ENCODE assay signal across 12 cellular contexts in the genomic region with DNA sequence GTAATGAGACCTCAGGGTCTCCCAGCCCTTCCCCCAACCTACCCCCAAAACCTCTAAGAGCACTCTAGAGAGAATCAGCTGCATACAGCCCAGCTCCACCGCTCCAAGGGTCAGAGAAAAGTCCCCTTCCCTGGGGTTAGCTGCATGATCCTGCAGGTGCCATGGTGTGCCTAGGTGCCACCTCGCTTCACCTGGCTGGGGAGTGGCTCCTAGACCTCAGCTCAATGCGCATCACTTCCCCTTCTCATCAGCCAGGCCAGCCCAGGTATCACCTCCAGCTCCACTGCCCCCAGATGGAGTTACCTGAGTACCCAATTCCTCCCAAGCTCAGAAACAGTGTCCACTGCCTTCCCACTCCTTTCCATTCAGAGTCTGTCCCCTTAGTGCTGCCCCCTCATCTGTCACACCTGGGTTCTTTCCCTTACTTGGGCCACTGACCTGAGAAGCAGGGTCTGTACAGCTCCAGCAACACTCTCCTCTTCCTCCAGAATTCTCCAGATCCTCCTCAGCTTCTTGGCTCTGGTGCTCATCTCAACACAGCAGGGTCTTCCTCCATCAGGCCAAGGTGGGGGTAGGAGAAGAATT. TPM values are rescaled to one million over a fixed set of nuclear protein-coding genes. Genes with fewer than 3 reads are reported as not detected.
DNase-seq lines count a peak whose midpoint lies in the region; ATAC-seq, FAIRE-seq and TF ChIP-seq lines count a peak whose summit lies in the region.
"Had no signal": no experiment of that assay in that cellular context is flagged by ENCODE, and none has a peak within 500 bp of the region (broad histone marks: within the 10 kb centered on the region; RNA-seq: fewer than 3 reads in every experiment).

No MANE protein-coding gene starts in this region.

- H3K9me3 Mint-ChIP-seq in natural killer cell treated with Interleukin-12 subunit alpha and Interleukin-12 subunit beta and Interleukin-15 and Interleukin-18, amount 100 ng/mL, for 72 hours = no peaks in the 10 kb centered on the region

- no peak for TF ChIP-seq CTCF in 22Rv1 (IDR thresholded peaks at IDR 0.05)
- TF ChIP-seq CTCF in GM12875 (IDR thresholded peaks at IDR 0.05; ENCODE audit: borderline replicate concordance, insufficient read depth, low read depth, low read length) = no peak
- no peak for TF ChIP-seq CTCF in GM12878 (IDR thresholded peaks at IDR 0.05 in 2 of 3, conservative IDR thresholded peaks at IDR 0.05 in 1 of 3; ENCODE audit: control insufficient read depth in 2 of 3, extremely low read depth in 1 of 3, insufficient read depth in 1 of 3, low read depth in 3 of 3, low read length in 3 of 3)

- SMC1A ChIA-PET in GM12878 (lab: Charles Lee; ENCODE audit: uncharacterized antibody, unreplicated experiment) = interaction anchor here (0.7 to 4.1 kb wide), 20 partner anchors 10 to 385 kb away, joined by 3 to 185 read pairs (median 4); no protein-coding TSS in a partner anchor

- no peaks in the 10 kb centered on the region for H4K20me1 ChIP-seq in GM12878 (ENCODE audit: control insufficient read depth, insufficient read depth)

- no peaks in the 10 kb centered on the region for H3K27me3 ChIP-seq in GM12878 (replicated peaks in 1 of 2; ENCODE audit: control insufficient read depth in 2 of 2, insufficient read depth in 2 of 2, low read length in 1 of 2)
- H3K27me3 ChIP-seq: left lung had no signal

- peak overlapping the region; percentile 86 for H3K4me3 Mint-ChIP-seq in natural killer cell treated with Interleukin-12 subunit alpha and Interleukin-12 subunit beta and Interleukin-15 and Interleukin-18, amount 100 ng/mL, for 72 hours

- POLR2A ChIA-PET in GM12878 (lab: Charles Lee) = interaction anchor here (0.6 to 4.2 kb wide), 14 partner anchors 11 to 222 kb away, joined by 3 to 46 read pairs (median 5); a partner anchor contains a TSS

- no peaks in the 10 kb centered on the region for H3K79me2 ChIP-seq in GM12878 (ENCODE audit: control insufficient read depth, insufficient read depth, low read length)

- no peaks in the 10 kb centered on the region for H3K36me3 Mint-ChIP-seq in natural killer cell treated with Interleukin-12 subunit alpha and Interleukin-12 subunit beta and Interleukin-15 and Interleukin-18, amount 100 ng/mL, for 72 hours

- BruUV-seq in GM12878 (replicated peaks; lab: Mats Ljungman, UMichigan) = no TSS peak

- no peaks in the 10 kb centered on the region for H3K27me3 Mint-ChIP-seq in natural killer cell treated with Interleukin-12 subunit alpha and Interleukin-12 subunit beta and Interleukin-15 and Interleukin-18, amount 100 ng/mL, for 72 hours

- peak overlapping the region; percentile 70; the same call in 1 of the 2 replicates for H3K9ac ChIP-seq in GM12878 (ENCODE audit: control insufficient read depth, insufficient read depth, low read length)

- ATAC-seq in GM12878 (no peak), HG02759 (IDR thresholded peaks at IDR 0.05; ENCODE audit: unreplicated experiment) (no peak), HG03432 (IDR thresholded peaks at IDR 0.05; ENCODE audit: unreplicated experiment) (no peak)
- ATAC-seq in natural killer cell treated with Interleukin-12 subunit alpha and Interleukin-12 subunit beta and Interleukin-15 and Interleukin-18, amount 100 ng/mL, for 72 hours = no peak

- DNase-seq in GM12878 (ENCODE audit: low read depth, low spot score) = no peak
- no peak for DNase-seq in natural killer cell treated with Interleukin-12 subunit alpha and Interleukin-12 subunit beta and Interleukin-15 and Interleukin-18, amount 100 ng/mL, for 72 hours (ENCODE audit: low spot score)
- no peak for DNase-seq in NCI-H2081 (lab: John Stamatoyannopoulos, UW)
- no peak for DNase-seq in NCI-H2171 treated with DMSO at 0.1 percent for 48 hours (lab: John Stamatoyannopoulos, UW)
- DNase-seq: DMS 273 treated with DMSO at 0.1 percent for 48 hours; stimulated activated CD4-positive, alpha-beta T cell treated with anti-CD3 and anti-CD28 coated beads, Interleukin-4, amount 100 ng/mL, for 4 hours had no signal

- peak overlapping the region; percentile 28 for H2AFZ ChIP-seq in GM12878 (ENCODE audit: control insufficient read depth, low read depth, low read length)

- H3K4me3 ChIP-seq in GM12875 (ENCODE audit: low read depth, low read length) (peak overlapping the region; percentile 19), GM12878 (no peak overlapping the region)

- no peak for TF ChIP-seq EP300 in GM12878 (IDR thresholded peaks at IDR 0.05; ENCODE audit: borderline replicate concordance in 1 of 2, control insufficient read depth in 1 of 2, low read depth in 2 of 2, low read length in 2 of 2)

- peaks cover 20% of the 10 kb centered on the region for H3K4me1 ChIP-seq in GM12878 (ENCODE audit: control insufficient read depth, insufficient read depth, low read length)

- CTCF ChIA-PET in GM12878 (lab: Yijun Ruan, JAX) = interaction anchor here (0.7 to 15.0 kb wide), 29 partner anchors 10 to 451 kb away, joined by 3 to 469 read pairs (median 6); a partner anchor contains a TSS

- intact Hi-C loops in GM12878 (cut with micrococcal nuclease; ENCODE audit: unreplicated experiment) = loop anchor here (1.0 to 5.0 kb wide), 3 partner anchors 40 to 67 kb away; a partner anchor contains a TSS

- H3K27ac ChIP-seq in 22Rv1 = peak overlapping the region; percentile 76
- peak overlapping the region; percentile 33; the same call in 1 of the 2 replicates for H3K27ac ChIP-seq in GM12878 (ENCODE audit: control insufficient read depth, insufficient read depth)

- TF ChIP-seq RAD21 in GM12878 (IDR thresholded peaks at IDR 0.05; ENCODE audit: insufficient read depth, low read depth, low read length) = no peak

- in situ Hi-C loops in GM12878 (cut with MboI) = loop anchor here (10.0 kb wide), 1 partner anchor 68 kb away; no protein-coding TSS in a partner anchor

- 66% methylated on average over 3 of the region's 3 CpGs for WGBS in GM12878 (ENCODE audit: insufficient coverage, insufficient replicate concordance, low lambda C conversion rate, missing lambda C conversion rate)

- TF ChIP-seq POLR2A in GM12878 (IDR thresholded peaks at IDR 0.05; ENCODE audit: low read depth, low read length) = no peak

- H3K4me1 Mint-ChIP-seq in natural killer cell treated with Interleukin-12 subunit alpha and Interleukin-12 subunit beta and Interleukin-15 and Interleukin-18, amount 100 ng/mL, for 72 hours (ENCODE audit: low read depth in 2 of 2) = peaks cover 24 to 25% of the 10 kb centered on the region in 2 donors

- H3K4me2 ChIP-seq in GM12878 (ENCODE audit: control insufficient read depth, insufficient read depth) = peak overlapping the region; percentile 48

- RAD21 ChIA-PET in GM12878 (lab: Charles Lee; ENCODE audit: unreplicated experiment) = interaction anchor here (0.7 to 10.5 kb wide), 16 partner anchors 10 to 394 kb away, joined by 3 to 256 read pairs (median 6); a partner anchor contains a TSS

- no peak for FAIRE-seq in GM12878 (lab: Jason Lieb, UNC)
- FAIRE-seq: endometrium had no signal

- no peaks in the 10 kb centered on the region for H3K9me3 ChIP-seq in GM12878 (replicated peaks; ENCODE audit: control insufficient read depth, insufficient read depth, low read length)
- H3K9me3 ChIP-seq: left lung had no signal

- H3K27ac Mint-ChIP-seq in natural killer cell treated with Interleukin-12 subunit alpha and Interleukin-12 subunit beta and Interleukin-15 and Interleukin-18, amount 100 ng/mL, for 72 hours = peak overlapping the region; percentile 80 to 92

- H3K36me3 ChIP-seq in GM12878 (ENCODE audit: control insufficient read depth in 2 of 2, insufficient read depth in 2 of 2, low read length in 1 of 2) = no peaks in the 10 kb centered on the region
- H3K36me3 ChIP-seq: left lung had no signal

RNA-seq across cellular contexts. Expression of a gene that starts 1.3 kb away (rescaled TPM):
- 13.8 and 14.9 TPM in 2 replicates for total RNA-seq in GM12878 (2013; cell fraction: nucleolus; rRNA removed)
- total RNA-seq in GM12878 (2014; rRNA removed) = 29.0 and 29.3 TPM in 2 replicates
- total RNA-seq in GM12878 (2014; rRNA removed; fragmentation: Illumina TruSeq; extraction: Trizol) = 21.7 and 22.2 TPM in 2 replicates
- total RNA-seq in GM12878 (2021) = 24.0 and 29.8 TPM in 2 replicates
- 5.4 TPM for polyA plus RNA-seq in GM12878 (2011; ENCODE audit: low read depth)
- polyA plus RNA-seq in GM12878 (2011; rRNA removed) = 28.0 and 43.2 TPM in 2 replicates
- polyA plus RNA-seq in GM12878 (2011; cell fraction: cytosol; rRNA removed) = 50.3 and 60.8 TPM in 2 replicates
- polyA plus RNA-seq in GM12878 (2011; cell fraction: nucleus; rRNA removed) = 34.3 and 35.5 TPM in 2 replicates
- polyA plus RNA-seq in GM12878 (2012) = 18.6 and 21.8 TPM in 2 replicates
- polyA plus RNA-seq in GM12878 (2014; fragmentation: Illumina TruSeq; extraction: Trizol) = 23.7 and 24.4 TPM in 2 replicates
- polyA plus RNA-seq in GM12878 (2014; fragmentation: Nextera tagmentation; extraction: Ambion mirVana) = under 1 TPM; 0.15 to 0.21 TPM
- 27.8 and 36.3 TPM in 2 replicates for polyA plus RNA-seq in GM12878 (2014; rRNA removed)
- 10 to 100 TPM; 10.3 to 11.4 TPM for polyA plus RNA-seq in GM12878 (2016; fragmentation: Nextera tagmentation; extraction: Ambion mirVana)
- 39.7 and 55.9 TPM in 2 replicates for polyA minus RNA-seq in GM12878 (2011; rRNA and poly(A)+ RNA removed)
- polyA minus RNA-seq in GM12878 (2011; cell fraction: cytosol; rRNA and poly(A)+ RNA removed) = 10.6 and 11.8 TPM in 2 replicates
- 11.7 and 14.1 TPM in 2 replicates for polyA minus RNA-seq in GM12878 (2011; cell fraction: nucleus; rRNA and poly(A)+ RNA removed)
- 10 to 100 TPM in 1 of 2 donors, 1 to 10 TPM in 1; 9.5 to 17.8 TPM for total RNA-seq in natural killer cell treated with Interleukin-12 subunit alpha and Interleukin-12 subunit beta and Interleukin-15 and Interleukin-18, amount 100 ng/mL, for 72 hours

RNA-seq across cellular contexts. Expression of a gene that starts 21.7 kb away (rescaled TPM):
- 378 and 421 TPM in 2 replicates for total RNA-seq in GM12878 (2013; cell fraction: nucleolus; rRNA removed)
- total RNA-seq in GM12878 (2014; rRNA removed) (28.2 and 34.1 TPM in 2 replicates), GM12878 (2014; rRNA removed; fragmentation: Illumina TruSeq; extraction: Trizol) (21.5 and 24.5 TPM in 2 replicates), GM12878 (2021) (39.8 and 46.4 TPM in 2 replicates)
- 25.1 TPM for polyA plus RNA-seq in GM12878 (2011; ENCODE audit: low read depth)
- polyA plus RNA-seq in GM12878 (2011; rRNA removed) (49.5 and 67.7 TPM in 2 replicates), GM12878 (2014; fragmentation: Illumina TruSeq; extraction: Trizol) (35.6 and 39.8 TPM in 2 replicates), GM12878 (2014; fragmentation: Nextera tagmentation; extraction: Ambion mirVana) (1 to 10 TPM; 1.9 to 5.3 TPM), GM12878 (2014; rRNA removed) (65.4 and 67.6 TPM in 2 replicates), GM12878 (2016; fragmentation: Nextera tagmentation; extraction: Ambion mirVana) (10 to 100 TPM; 25.9 to 32.6 TPM)
- 48.3 and 70.9 TPM in 2 replicates for polyA plus RNA-seq in GM12878 (2011; cell fraction: cytosol; rRNA removed)
- 785 and 840 TPM in 2 replicates for polyA plus RNA-seq in GM12878 (2011; cell fraction: nucleus; rRNA removed)
- polyA plus RNA-seq in GM12878 (2012) = 49.9 and 64.4 TPM in 2 replicates
- polyA minus RNA-seq in GM12878 (2011; rRNA and poly(A)+ RNA removed) = 43.8 and 50.3 TPM in 2 replicates
- polyA minus RNA-seq in GM12878 (2011; cell fraction: cytosol; rRNA and poly(A)+ RNA removed) = 14.1 and 20.2 TPM in 2 replicates
- polyA minus RNA-seq in GM12878 (2011; cell fraction: nucleus; rRNA and poly(A)+ RNA removed) = 92.6 and 143 TPM in 2 replicates
- total RNA-seq in natural killer cell treated with Interleukin-12 subunit alpha and Interleukin-12 subunit beta and Interleukin-15 and Interleukin-18, amount 100 ng/mL, for 72 hours = 100 to 1,000 TPM in 1 of 2 donors, 10 to 100 TPM in 1; 74.7 to 113 TPM

RNA-seq across cellular contexts. Expression of a gene that starts 40.3 kb away (rescaled TPM):
- 218 and 253 TPM in 2 replicates for total RNA-seq in GM12878 (2013; cell fraction: nucleolus; rRNA removed)
- total RNA-seq in GM12878 (2014; rRNA removed) (48.4 and 54.3 TPM in 2 replicates), GM12878 (2014; rRNA removed; fragmentation: Illumina TruSeq; extraction: Trizol) (25.1 and 25.7 TPM in 2 replicates), GM12878 (2021) (91.5 and 102 TPM in 2 replicates)
- 43.7 TPM for polyA plus RNA-seq in GM12878 (2011; ENCODE audit: low read depth)
- polyA plus RNA-seq in GM12878 (2011; rRNA removed) (34.0 and 50.3 TPM in 2 replicates), GM12878 (2014; fragmentation: Illumina TruSeq; extraction: Trizol) (14.7 and 29.2 TPM in 2 replicates), GM12878 (2014; fragmentation: Nextera tagmentation; extraction: Ambion mirVana) (under 1 TPM; 0.55 to 0.85 TPM), GM12878 (2014; rRNA removed) (58.8 and 64.9 TPM in 2 replicates), GM12878 (2016; fragmentation: Nextera tagmentation; extraction: Ambion mirVana) (10 to 100 TPM; 51.8 to 57.9 TPM)
- 54.1 and 60.4 TPM in 2 replicates for polyA plus RNA-seq in GM12878 (2011; cell fraction: cytosol; rRNA removed)
- 323 and 349 TPM in 2 replicates for polyA plus RNA-seq in GM12878 (2011; cell fraction: nucleus; rRNA removed)
- polyA plus RNA-seq in GM12878 (2012) = 88.7 and 93.1 TPM in 2 replicates
- 63.7 and 91.7 TPM in 2 replicates for polyA minus RNA-seq in GM12878 (2011; rRNA and poly(A)+ RNA removed)
- polyA minus RNA-seq in GM12878 (2011; cell fraction: cytosol; rRNA and poly(A)+ RNA removed) = 34.5 and 43.7 TPM in 2 replicates
- 78.3 and 112 TPM in 2 replicates for polyA minus RNA-seq in GM12878 (2011; cell fraction: nucleus; rRNA and poly(A)+ RNA removed)
- 100 to 1,000 TPM; 206 to 220 TPM for total RNA-seq in natural killer cell treated with Interleukin-12 subunit alpha and Interleukin-12 subunit beta and Interleukin-15 and Interleukin-18, amount 100 ng/mL, for 72 hours
